In genomic region chr3:180048840-180049239, GRCh38 we compare ENCODE assay signal across 24 cellular contexts. TPM values are rescaled to one million over a fixed set of nuclear protein-coding genes. Genes with fewer than 3 reads are reported as not detected.
DNase-seq lines count a peak whose midpoint lies in the region; ATAC-seq, FAIRE-seq and TF ChIP-seq lines count a peak whose summit lies in the region.
"Had no signal": no experiment of that assay in that cellular context is flagged by ENCODE, and none has a peak within 500 bp of the region (broad histone marks: within the 10 kb centered on the region; RNA-seq: fewer than 3 reads in every experiment).

No MANE protein-coding gene starts in this region.

- intact Hi-C loops in GM12878 (cut with micrococcal nuclease; ENCODE audit: unreplicated experiment) (no loop called here), lower lobe of right lung (cut with DNase I) (no loop called here), posterior cingulate gyrus (cut with DNase I) (no loop called here)

- no peak overlapping the region for H3K9ac ChIP-seq in GM12878 (ENCODE audit: control insufficient read depth, insufficient read depth, low read length)

- H3K27me3 Mint-ChIP-seq in HFFc6 (ENCODE audit: insufficient read depth): no peaks in the 10 kb centered on the region
- no peaks in the 10 kb centered on the region for H3K27me3 Mint-ChIP-seq in effector memory CD8-positive, alpha-beta T cell
- H3K27me3 Mint-ChIP-seq: activated naive CD8-positive, alpha-beta T cell treated with anti-CD3 and anti-CD28 coated beads, Interleukin-2, amount 10 ng/mL, durations not matched to agents 7 days and 5 days; central memory CD8-positive, alpha-beta T cell had no signal

- H3K79me2 ChIP-seq in GM12878 (ENCODE audit: control insufficient read depth, insufficient read depth, low read length): no peaks in the 10 kb centered on the region

- CTCF ChIA-PET in GM12878 (lab: Yijun Ruan, JAX): interaction anchor here (0.8 kb wide), 1 partner anchor 119 kb away, joined by 3 read pairs; no protein-coding TSS in a partner anchor

- H2AFZ ChIP-seq in GM12878 (ENCODE audit: control insufficient read depth, low read depth, low read length): no peak overlapping the region

- no peaks in the 10 kb centered on the region for H3K36me3 Mint-ChIP-seq in HFFc6 (ENCODE audit: low read depth)
- no peaks in the 10 kb centered on the region for H3K36me3 Mint-ChIP-seq in effector memory CD8-positive, alpha-beta T cell (ENCODE audit: insufficient read depth)
- H3K36me3 Mint-ChIP-seq: activated naive CD8-positive, alpha-beta T cell treated with anti-CD3 and anti-CD28 coated beads, Interleukin-2, amount 10 ng/mL, durations not matched to agents 7 days and 5 days had no signal

- H3K4me1 Mint-ChIP-seq in HFFc6 (ENCODE audit: low read depth): peaks cover 18% of the 10 kb centered on the region
- no peaks in the 10 kb centered on the region for H3K4me1 Mint-ChIP-seq in effector memory CD8-positive, alpha-beta T cell (ENCODE audit: low read depth in 2 of 2)
- H3K4me1 Mint-ChIP-seq: activated naive CD8-positive, alpha-beta T cell treated with anti-CD3 and anti-CD28 coated beads, Interleukin-2, amount 10 ng/mL, durations not matched to agents 7 days and 5 days; central memory CD8-positive, alpha-beta T cell; T-helper 17 cell had no signal

- H3K27ac ChIP-seq in GM12878 (ENCODE audit: control insufficient read depth, insufficient read depth) (no peak overlapping the region), lower lobe of right lung (no peak overlapping the region)
- H3K27ac ChIP-seq: neutrophil had no signal

- SMC1A ChIA-PET in GM12878 (lab: Charles Lee; ENCODE audit: uncharacterized antibody, unreplicated experiment): interaction anchor here (0.6 to 2.1 kb wide), 6 partner anchors 9 to 256 kb away, joined by 3 to 7 read pairs (median 4); no protein-coding TSS in a partner anchor

- no peaks in the 10 kb centered on the region for H4K20me1 ChIP-seq in GM12878 (ENCODE audit: control insufficient read depth, insufficient read depth)

- H3K4me2 ChIP-seq in GM12878 (ENCODE audit: control insufficient read depth, insufficient read depth): no peak overlapping the region

- no peak for TF ChIP-seq RAD21 in GM12878 (IDR thresholded peaks at IDR 0.05; ENCODE audit: insufficient read depth, low read depth, low read length)

- H3K4me3 ChIP-seq in GM12878 (no peak overlapping the region), lower lobe of right lung (no peak overlapping the region)
- H3K4me3 ChIP-seq: K562 had no signal

- no TSS peak for BruUV-seq in GM12878 (replicated peaks; lab: Mats Ljungman, UMichigan)

- no peaks in the 10 kb centered on the region for H3K9me3 Mint-ChIP-seq in HFFc6
- H3K9me3 Mint-ChIP-seq in effector memory CD8-positive, alpha-beta T cell: no peaks in the 10 kb centered on the region
- H3K9me3 Mint-ChIP-seq: activated naive CD8-positive, alpha-beta T cell treated with anti-CD3 and anti-CD28 coated beads, Interleukin-2, amount 10 ng/mL, durations not matched to agents 7 days and 5 days; activated T-helper 1 cell treated with anti-CD3 and anti-CD28 coated beads, Interleukin-12 subunit alpha, Interleukin-12 subunit beta, Interleukin-2, Interleukin-4 antibody, amounts not matched to agents 30 ng/mL and 10 ng/mL and 1 ng/mL, durations not matched to agents 14 hours and 24 hours and 36 hours; central memory CD8-positive, alpha-beta T cell had no signal

- TF ChIP-seq POLR2A in GM12878 (IDR thresholded peaks at IDR 0.05; ENCODE audit: low read depth, low read length): no peak

- TF ChIP-seq EP300 in GM12878 (IDR thresholded peaks at IDR 0.05; ENCODE audit: borderline replicate concordance in 1 of 2, control insufficient read depth in 1 of 2, low read depth in 2 of 2, low read length in 2 of 2): no peak

- DNase-seq in COLO829 (ENCODE audit: low spot score): peak; percentile 46
- DNase-seq in HFFc6: peak; percentile 72
- no peak for DNase-seq in GM12878 (ENCODE audit: low read depth, low spot score)
- no peak for DNase-seq in lower lobe of right lung
- no peak for DNase-seq in effector memory CD8-positive, alpha-beta T cell
- no peak for DNase-seq in posterior cingulate gyrus
- no peak for DNase-seq in SHP77 (lab: John Stamatoyannopoulos, UW)
- no peak for DNase-seq in pons (ENCODE audit: low spot score)
- DNase-seq: activated naive CD8-positive, alpha-beta T cell treated with anti-CD3 and anti-CD28 coated beads, Interleukin-2, amount 10 ng/mL, durations not matched to agents 7 days and 5 days; effector CD8-positive, alpha-beta T cell; left cardiac atrium; NCI-H2227 treated with DMSO at 0.1 percent for 48 hours; Right ventricle myocardium superior; stimulated activated CD4-positive, alpha-beta T cell treated with anti-CD3 and anti-CD28 coated beads, Interleukin-4, amount 100 ng/mL, for 1 hour; T-helper 17 cell had no signal

- ATAC-seq in GM12878 (no peak), lower lobe of right lung (peak; percentile 75 to 95)
- no peak for ATAC-seq in effector memory CD8-positive, alpha-beta T cell (replicated peaks)
- ATAC-seq: activated CD4-positive, CD25-positive, alpha-beta regulatory T cell treated with anti-CD3 and anti-CD28 coated beads, Interleukin-2, amount 50 U/mL, for 24 hours; K562; T-helper 17 cell had no signal

- H3K27ac Mint-ChIP-seq in HFFc6: no peak overlapping the region
- no peak overlapping the region for H3K27ac Mint-ChIP-seq in effector memory CD8-positive, alpha-beta T cell
- H3K27ac Mint-ChIP-seq: activated naive CD8-positive, alpha-beta T cell treated with anti-CD3 and anti-CD28 coated beads, Interleukin-2, amount 10 ng/mL, durations not matched to agents 7 days and 5 days; activated T-helper 1 cell treated with anti-CD3 and anti-CD28 coated beads, Interleukin-12 subunit alpha, Interleukin-12 subunit beta, Interleukin-2, Interleukin-4 antibody, amounts not matched to agents 30 ng/mL and 10 ng/mL and 1 ng/mL, durations not matched to agents 14 hours and 24 hours and 36 hours; T-helper 17 cell had no signal

- H3K36me3 ChIP-seq in GM12878 (ENCODE audit: control insufficient read depth in 2 of 2, insufficient read depth in 2 of 2, low read length in 1 of 2) (no peaks in the 10 kb centered on the region), lower lobe of right lung (no peaks in the 10 kb centered on the region)
- H3K36me3 ChIP-seq: neutrophil had no signal

- H3K9me3 ChIP-seq in GM12878 (replicated peaks; ENCODE audit: control insufficient read depth, insufficient read depth, low read length) (no peaks in the 10 kb centered on the region), lower lobe of right lung (no peaks in the 10 kb centered on the region)
- H3K9me3 ChIP-seq: neutrophil had no signal

- H3K4me3 Mint-ChIP-seq in HFFc6: no peak overlapping the region
- H3K4me3 Mint-ChIP-seq in effector memory CD8-positive, alpha-beta T cell: no peak overlapping the region
- H3K4me3 Mint-ChIP-seq: activated naive CD8-positive, alpha-beta T cell treated with anti-CD3 and anti-CD28 coated beads, Interleukin-2, amount 10 ng/mL, durations not matched to agents 7 days and 5 days; activated T-helper 1 cell treated with anti-CD3 and anti-CD28 coated beads, Interleukin-12 subunit alpha, Interleukin-12 subunit beta, Interleukin-2, Interleukin-4 antibody, amounts not matched to agents 30 ng/mL and 10 ng/mL and 1 ng/mL, durations not matched to agents 14 hours and 24 hours and 36 hours; central memory CD8-positive, alpha-beta T cell; T-helper 17 cell had no signal

- H3K27me3 ChIP-seq in GM12878 (replicated peaks in 1 of 2; ENCODE audit: control insufficient read depth in 2 of 2, insufficient read depth in 2 of 2, low read length in 1 of 2) (no peaks in the 10 kb centered on the region), lower lobe of right lung (ENCODE audit: low read depth) (no peaks in the 10 kb centered on the region)
- H3K27me3 ChIP-seq: neutrophil had no signal

- WGBS in GM12878 (ENCODE audit: insufficient coverage, insufficient replicate concordance, low lambda C conversion rate, missing lambda C conversion rate): 0% methylated on average over 1 of the region's 1 CpG

- in situ Hi-C loops in GM12878 (cut with MboI): no loop called here

- peaks cover 4% of the 10 kb centered on the region; the same call in 1 of the 2 replicates for H3K4me1 ChIP-seq in GM12878 (ENCODE audit: control insufficient read depth, insufficient read depth, low read length)
- peaks cover 3% of the 10 kb centered on the region for H3K4me1 ChIP-seq in lower lobe of right lung

- TF ChIP-seq CTCF in HFFc6 (IDR thresholded peaks at IDR 0.05): no peak
- TF ChIP-seq CTCF in GM12878 (IDR thresholded peaks at IDR 0.05 in 2 of 3, conservative IDR thresholded peaks at IDR 0.05 in 1 of 3; ENCODE audit: control insufficient read depth in 2 of 3, extremely low read depth in 1 of 3, insufficient read depth in 1 of 3, low read depth in 3 of 3, low read length in 3 of 3): no peak
- TF ChIP-seq CTCF in lower lobe of right lung (IDR thresholded peaks at IDR 0.05): no peak

- peak; percentile 59 for FAIRE-seq in GM12878 (lab: Jason Lieb, UNC)
- FAIRE-seq: D721Med, H1, K562 had no signal

- POLR2A ChIA-PET in GM12878 (lab: Charles Lee): no interaction called here

- RAD21 ChIA-PET in GM12878 (lab: Charles Lee; ENCODE audit: unreplicated experiment): no interaction called here

TF ChIP-seq in GM12878, 131 proteins besides CTCF, POLR2A, EP300 and RAD21 (continues in another document):
- TF ChIP-seq ZNF622 (IDR thresholded peaks at IDR 0.05): no peak
- TF ChIP-seq RFX5 (IDR thresholded peaks at IDR 0.05; ENCODE audit: low read depth, low read length): no peak
- no peak for TF ChIP-seq HCFC1 (IDR thresholded peaks at IDR 0.05; ENCODE audit: low read length)
- TF ChIP-seq EZH2 (IDR thresholded peaks at IDR 0.05; ENCODE audit: borderline replicate concordance, control insufficient read depth, low read depth, low read length): no peak

RNA-seq across cellular contexts. Expression of gene PEX5L, which starts 12.1 kb away (rescaled TPM):
- under 1 TPM in 5 of 6 experiments, not detected in 1; 0.09 to 0.28 (median 0.11) TPM for total RNA-seq in HFFc6 (2021; fragmentation: NEBNext Ultra II Directional; extraction: Animal tissue kit (Norgen Biotek cat#: 25700))
- total RNA-seq in GM12878 (2013; cell fraction: nucleolus; rRNA removed): 3.4 and 4.6 TPM in 2 replicates
- 0.51 and 0.54 TPM in 2 replicates for total RNA-seq in GM12878 (2014; rRNA removed)
- 0.55 and 0.63 TPM in 2 replicates for total RNA-seq in GM12878 (2014; rRNA removed; fragmentation: Illumina TruSeq; extraction: Trizol)
- 0.51 and 0.92 TPM in 2 replicates for total RNA-seq in GM12878 (2021)
- polyA plus RNA-seq in GM12878 (2011; ENCODE audit: low read depth): 0.60 TPM
- 17.0 and 29.5 TPM in 2 replicates for polyA plus RNA-seq in GM12878 (2011; rRNA removed)
- 8.1 and 10.8 TPM in 2 replicates for polyA plus RNA-seq in GM12878 (2011; cell fraction: cytosol; rRNA removed)
- 11.9 TPM in 2 replicates for polyA plus RNA-seq in GM12878 (2011; cell fraction: nucleus; rRNA removed)
- 0.28 and 0.44 TPM in 2 replicates for polyA plus RNA-seq in GM12878 (2012)
- 0.31 and 0.84 TPM in 2 replicates for polyA plus RNA-seq in GM12878 (2014; fragmentation: Illumina TruSeq; extraction: Trizol)
- under 1 TPM; 0.11 to 0.13 TPM for polyA plus RNA-seq in GM12878 (2014; fragmentation: Nextera tagmentation; extraction: Ambion mirVana)
- 0.38 and 0.54 TPM in 2 replicates for polyA plus RNA-seq in GM12878 (2014; rRNA removed)
- under 1 TPM; 0.25 to 0.48 TPM for polyA plus RNA-seq in GM12878 (2016; fragmentation: Nextera tagmentation; extraction: Ambion mirVana)
- polyA minus RNA-seq in GM12878 (2011; rRNA and poly(A)+ RNA removed): 21.0 and 21.6 TPM in 2 replicates
- polyA minus RNA-seq in GM12878 (2011; cell fraction: cytosol; rRNA and poly(A)+ RNA removed): 14.8 and 19.0 TPM in 2 replicates
- 17.3 and 19.1 TPM in 2 replicates for polyA minus RNA-seq in GM12878 (2011; cell fraction: nucleus; rRNA and poly(A)+ RNA removed)
- not detected for total RNA-seq in lower lobe of right lung
- total RNA-seq: activated CD8-positive, alpha-beta memory T cell treated with anti-CD3 and anti-CD28 coated beads for 36 hours; activated naive CD8-positive, alpha-beta T cell treated with anti-CD3 and anti-CD28 coated beads, Interleukin-2, amount 10 ng/mL, durations not matched to agents 7 days and 5 days; K562; skeletal muscle tissue; T-helper 17 cell had no signal
- polyA plus RNA-seq: K562 had no signal

Comparison
In these comparisons a context has a peak if more than half of its experiments do, and no peak if none do; other contexts are left out.
1. DNase-seq: peak in COLO829 (single experiment) and HFFc6 (single experiment); none in GM12878 (single experiment), lower lobe of right lung (single experiment), effector memory CD8-positive, alpha-beta T cell (0 of 3), posterior cingulate gyrus (0 of 10), SHP77 (0 of 2) and pons (single experiment).
2. ATAC-seq: peak in lower lobe of right lung (2 of 2); none in GM12878 (single experiment) and effector memory CD8-positive, alpha-beta T cell (single experiment).